1 cellular context compared by ENCODE assay signal in the genomic region with DNA sequence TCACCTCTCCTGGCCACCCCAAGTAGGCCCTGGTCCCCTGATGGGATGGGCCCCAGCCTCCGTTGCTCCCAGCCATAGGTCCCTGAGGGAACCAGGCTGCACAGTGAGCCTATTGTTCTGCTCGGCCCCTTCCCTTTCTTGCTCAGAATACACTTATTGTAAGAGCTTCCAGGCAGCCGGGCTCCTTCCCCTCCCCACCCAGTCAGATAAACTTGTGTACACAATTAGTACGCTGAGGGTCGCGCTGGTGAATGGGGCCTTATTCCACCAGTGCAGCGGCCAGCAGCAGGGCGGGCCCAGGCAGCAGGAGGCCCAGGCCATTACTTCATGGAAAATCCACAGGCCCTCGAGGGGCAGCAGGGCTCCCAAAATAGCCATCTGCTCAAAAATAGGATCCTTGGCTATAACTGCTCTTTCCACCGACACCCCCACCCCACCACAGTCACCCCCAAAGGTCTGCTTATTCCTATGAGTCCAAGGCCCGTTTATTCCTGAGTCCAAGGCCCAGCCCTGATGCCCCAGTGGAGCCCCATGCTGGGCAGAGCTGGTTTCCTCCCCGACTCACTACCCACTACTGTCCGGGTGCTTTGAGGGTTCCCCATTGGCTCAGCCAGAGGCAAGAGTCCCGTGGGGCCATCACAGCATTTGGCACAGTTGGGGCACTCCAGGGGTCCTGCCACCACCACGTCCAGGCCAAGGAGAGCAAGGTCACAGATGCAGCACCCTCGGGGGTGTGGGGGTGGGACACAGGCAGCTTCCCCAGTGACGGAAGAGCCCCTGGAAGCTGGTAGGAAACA.
TF ChIP-seq lines count a peak whose summit lies in the region.

No MANE protein-coding gene starts in this region.

TF ChIP-seq in HepG2, 621 proteins besides CTCF, POLR2A, EP300 and RAD21 (continued from another document and continues in another):
- TF ChIP-seq, protein P1, sequence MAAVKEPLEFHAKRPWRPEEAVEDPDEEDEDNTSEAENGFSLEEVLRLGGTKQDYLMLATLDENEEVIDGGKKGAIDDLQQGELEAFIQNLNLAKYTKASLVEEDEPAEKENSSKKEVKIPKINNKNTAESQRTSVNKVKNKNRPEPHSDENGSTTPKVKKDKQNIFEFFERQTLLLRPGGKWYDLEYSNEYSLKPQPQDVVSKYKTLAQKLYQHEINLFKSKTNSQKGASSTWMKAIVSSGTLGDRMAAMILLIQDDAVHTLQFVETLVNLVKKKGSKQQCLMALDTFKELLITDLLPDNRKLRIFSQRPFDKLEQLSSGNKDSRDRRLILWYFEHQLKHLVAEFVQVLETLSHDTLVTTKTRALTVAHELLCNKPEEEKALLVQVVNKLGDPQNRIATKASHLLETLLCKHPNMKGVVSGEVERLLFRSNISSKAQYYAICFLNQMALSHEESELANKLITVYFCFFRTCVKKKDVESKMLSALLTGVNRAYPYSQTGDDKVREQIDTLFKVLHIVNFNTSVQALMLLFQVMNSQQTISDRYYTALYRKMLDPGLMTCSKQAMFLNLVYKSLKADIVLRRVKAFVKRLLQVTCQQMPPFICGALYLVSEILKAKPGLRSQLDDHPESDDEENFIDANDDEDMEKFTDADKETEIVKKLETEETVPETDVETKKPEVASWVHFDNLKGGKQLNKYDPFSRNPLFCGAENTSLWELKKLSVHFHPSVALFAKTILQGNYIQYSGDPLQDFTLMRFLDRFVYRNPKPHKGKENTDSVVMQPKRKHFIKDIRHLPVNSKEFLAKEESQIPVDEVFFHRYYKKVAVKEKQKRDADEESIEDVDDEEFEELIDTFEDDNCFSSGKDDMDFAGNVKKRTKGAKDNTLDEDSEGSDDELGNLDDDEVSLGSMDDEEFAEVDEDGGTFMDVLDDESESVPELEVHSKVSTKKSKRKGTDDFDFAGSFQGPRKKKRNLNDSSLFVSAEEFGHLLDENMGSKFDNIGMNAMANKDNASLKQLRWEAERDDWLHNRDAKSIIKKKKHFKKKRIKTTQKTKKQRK (IDR thresholded peaks at IDR 0.05; ENCODE audit: low read length) = no peak
- TF ChIP-seq ZNF124 (CRISPR knock-in tag; IDR thresholded peaks at IDR 0.05) = no peak
- TF ChIP-seq ELF4 (CRISPR knock-in tag; IDR thresholded peaks at IDR 0.05; ENCODE audit: borderline replicate concordance) = no peak
- TF ChIP-seq ZNF24 (IDR thresholded peaks at IDR 0.05) = no peak
- TF ChIP-seq, protein P2, sequence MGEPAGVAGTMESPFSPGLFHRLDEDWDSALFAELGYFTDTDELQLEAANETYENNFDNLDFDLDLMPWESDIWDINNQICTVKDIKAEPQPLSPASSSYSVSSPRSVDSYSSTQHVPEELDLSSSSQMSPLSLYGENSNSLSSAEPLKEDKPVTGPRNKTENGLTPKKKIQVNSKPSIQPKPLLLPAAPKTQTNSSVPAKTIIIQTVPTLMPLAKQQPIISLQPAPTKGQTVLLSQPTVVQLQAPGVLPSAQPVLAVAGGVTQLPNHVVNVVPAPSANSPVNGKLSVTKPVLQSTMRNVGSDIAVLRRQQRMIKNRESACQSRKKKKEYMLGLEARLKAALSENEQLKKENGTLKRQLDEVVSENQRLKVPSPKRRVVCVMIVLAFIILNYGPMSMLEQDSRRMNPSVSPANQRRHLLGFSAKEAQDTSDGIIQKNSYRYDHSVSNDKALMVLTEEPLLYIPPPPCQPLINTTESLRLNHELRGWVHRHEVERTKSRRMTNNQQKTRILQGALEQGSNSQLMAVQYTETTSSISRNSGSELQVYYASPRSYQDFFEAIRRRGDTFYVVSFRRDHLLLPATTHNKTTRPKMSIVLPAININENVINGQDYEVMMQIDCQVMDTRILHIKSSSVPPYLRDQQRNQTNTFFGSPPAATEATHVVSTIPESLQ (CRISPR knock-in tag; conservative IDR thresholded peaks at IDR 0.05) = no peak
- TF ChIP-seq, protein P3, sequence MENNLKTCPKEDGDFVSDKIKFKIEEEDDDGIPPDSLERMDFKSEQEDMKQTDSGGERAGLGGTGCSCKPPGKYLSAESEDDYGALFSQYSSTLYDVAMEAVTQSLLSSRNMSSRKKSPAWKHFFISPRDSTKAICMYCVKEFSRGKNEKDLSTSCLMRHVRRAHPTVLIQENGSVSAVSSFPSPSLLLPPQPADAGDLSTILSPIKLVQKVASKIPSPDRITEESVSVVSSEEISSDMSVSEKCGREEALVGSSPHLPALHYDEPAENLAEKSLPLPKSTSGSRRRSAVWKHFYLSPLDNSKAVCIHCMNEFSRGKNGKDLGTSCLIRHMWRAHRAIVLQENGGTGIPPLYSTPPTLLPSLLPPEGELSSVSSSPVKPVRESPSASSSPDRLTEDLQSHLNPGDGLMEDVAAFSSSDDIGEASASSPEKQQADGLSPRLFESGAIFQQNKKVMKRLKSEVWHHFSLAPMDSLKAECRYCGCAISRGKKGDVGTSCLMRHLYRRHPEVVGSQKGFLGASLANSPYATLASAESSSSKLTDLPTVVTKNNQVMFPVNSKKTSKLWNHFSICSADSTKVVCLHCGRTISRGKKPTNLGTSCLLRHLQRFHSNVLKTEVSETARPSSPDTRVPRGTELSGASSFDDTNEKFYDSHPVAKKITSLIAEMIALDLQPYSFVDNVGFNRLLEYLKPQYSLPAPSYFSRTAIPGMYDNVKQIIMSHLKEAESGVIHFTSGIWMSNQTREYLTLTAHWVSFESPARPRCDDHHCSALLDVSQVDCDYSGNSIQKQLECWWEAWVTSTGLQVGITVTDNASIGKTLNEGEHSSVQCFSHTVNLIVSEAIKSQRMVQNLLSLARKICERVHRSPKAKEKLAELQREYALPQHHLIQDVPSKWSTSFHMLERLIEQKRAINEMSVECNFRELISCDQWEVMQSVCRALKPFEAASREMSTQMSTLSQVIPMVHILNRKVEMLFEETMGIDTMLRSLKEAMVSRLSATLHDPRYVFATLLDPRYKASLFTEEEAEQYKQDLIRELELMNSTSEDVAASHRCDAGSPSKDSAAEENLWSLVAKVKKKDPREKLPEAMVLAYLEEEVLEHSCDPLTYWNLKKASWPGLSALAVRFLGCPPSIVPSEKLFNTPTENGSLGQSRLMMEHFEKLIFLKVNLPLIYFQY (CRISPR knock-in tag; IDR thresholded peaks at IDR 0.05; ENCODE audit: borderline replicate concordance) = peak; percentile 54; the same call in 1 of the 2 replicates
- TF ChIP-seq, protein P4, sequence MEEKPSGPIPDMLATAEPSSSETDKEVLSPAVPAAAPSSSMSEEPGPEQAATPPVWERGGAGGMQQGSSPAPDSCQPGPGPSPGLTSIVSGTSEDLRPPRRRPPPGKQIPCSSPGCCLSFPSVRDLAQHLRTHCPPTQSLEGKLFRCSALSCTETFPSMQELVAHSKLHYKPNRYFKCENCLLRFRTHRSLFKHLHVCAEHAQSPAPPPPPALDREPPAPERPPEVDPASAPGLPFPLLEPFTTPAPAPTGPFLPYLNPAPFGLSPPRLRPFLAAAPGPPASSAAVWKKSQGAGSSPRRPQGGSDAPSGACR (CRISPR knock-in tag; IDR thresholded peaks at IDR 0.05) = no peak
- TF ChIP-seq, protein P5, sequence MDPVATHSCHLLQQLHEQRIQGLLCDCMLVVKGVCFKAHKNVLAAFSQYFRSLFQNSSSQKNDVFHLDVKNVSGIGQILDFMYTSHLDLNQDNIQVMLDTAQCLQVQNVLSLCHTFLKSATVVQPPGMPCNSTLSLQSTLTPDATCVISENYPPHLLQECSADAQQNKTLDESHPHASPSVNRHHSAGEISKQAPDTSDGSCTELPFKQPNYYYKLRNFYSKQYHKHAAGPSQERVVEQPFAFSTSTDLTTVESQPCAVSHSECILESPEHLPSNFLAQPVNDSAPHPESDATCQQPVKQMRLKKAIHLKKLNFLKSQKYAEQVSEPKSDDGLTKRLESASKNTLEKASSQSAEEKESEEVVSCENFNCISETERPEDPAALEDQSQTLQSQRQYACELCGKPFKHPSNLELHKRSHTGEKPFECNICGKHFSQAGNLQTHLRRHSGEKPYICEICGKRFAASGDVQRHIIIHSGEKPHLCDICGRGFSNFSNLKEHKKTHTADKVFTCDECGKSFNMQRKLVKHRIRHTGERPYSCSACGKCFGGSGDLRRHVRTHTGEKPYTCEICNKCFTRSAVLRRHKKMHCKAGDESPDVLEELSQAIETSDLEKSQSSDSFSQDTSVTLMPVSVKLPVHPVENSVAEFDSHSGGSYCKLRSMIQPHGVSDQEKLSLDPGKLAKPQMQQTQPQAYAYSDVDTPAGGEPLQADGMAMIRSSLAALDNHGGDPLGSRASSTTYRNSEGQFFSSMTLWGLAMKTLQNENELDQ (CRISPR knock-in tag; IDR thresholded peaks at IDR 0.05; ENCODE audit: borderline replicate concordance) = no peak
- TF ChIP-seq, protein P6, sequence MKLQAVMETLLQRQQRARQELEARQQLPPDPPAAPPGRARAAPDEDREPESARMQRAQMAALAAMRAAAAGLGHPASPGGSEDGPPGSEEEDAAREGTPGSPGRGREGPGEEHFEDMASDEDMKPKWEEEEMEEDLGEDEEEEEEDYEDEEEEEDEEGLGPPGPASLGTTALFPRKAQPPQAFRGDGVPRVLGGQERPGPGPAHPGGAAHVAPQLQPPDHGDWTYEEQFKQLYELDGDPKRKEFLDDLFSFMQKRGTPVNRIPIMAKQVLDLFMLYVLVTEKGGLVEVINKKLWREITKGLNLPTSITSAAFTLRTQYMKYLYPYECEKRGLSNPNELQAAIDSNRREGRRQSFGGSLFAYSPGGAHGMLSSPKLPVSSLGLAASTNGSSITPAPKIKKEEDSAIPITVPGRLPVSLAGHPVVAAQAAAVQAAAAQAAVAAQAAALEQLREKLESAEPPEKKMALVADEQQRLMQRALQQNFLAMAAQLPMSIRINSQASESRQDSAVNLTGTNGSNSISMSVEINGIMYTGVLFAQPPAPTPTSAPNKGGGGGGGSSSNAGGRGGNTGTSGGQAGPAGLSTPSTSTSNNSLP (IDR thresholded peaks at IDR 0.05; ENCODE audit: low read depth, low read length) = no peak
- TF ChIP-seq DR1 (CRISPR knock-in tag; IDR thresholded peaks at IDR 0.05) = no peak
- TF ChIP-seq ZNF292 (CRISPR knock-in tag; IDR thresholded peaks at IDR 0.05; ENCODE audit: borderline replicate concordance, low read depth) = no peak
- no peak for TF ChIP-seq HNF4G (IDR thresholded peaks at IDR 0.05; ENCODE audit: borderline replicate concordance, low read depth, low read length)
- no peak; the same call in 1 of the 2 replicates for TF ChIP-seq HNF4G (CRISPR knock-in tag; IDR thresholded peaks at IDR 0.05; ENCODE audit: borderline replicate concordance, low read depth)
- no peak for TF ChIP-seq TAF15 (IDR thresholded peaks at IDR 0.05; ENCODE audit: low read depth, low read length, poor library complexity, severe bottlenecking)
- no peak for TF ChIP-seq ZNF510 (CRISPR knock-in tag; IDR thresholded peaks at IDR 0.05; ENCODE audit: low read depth)
- TF ChIP-seq, protein P7, sequence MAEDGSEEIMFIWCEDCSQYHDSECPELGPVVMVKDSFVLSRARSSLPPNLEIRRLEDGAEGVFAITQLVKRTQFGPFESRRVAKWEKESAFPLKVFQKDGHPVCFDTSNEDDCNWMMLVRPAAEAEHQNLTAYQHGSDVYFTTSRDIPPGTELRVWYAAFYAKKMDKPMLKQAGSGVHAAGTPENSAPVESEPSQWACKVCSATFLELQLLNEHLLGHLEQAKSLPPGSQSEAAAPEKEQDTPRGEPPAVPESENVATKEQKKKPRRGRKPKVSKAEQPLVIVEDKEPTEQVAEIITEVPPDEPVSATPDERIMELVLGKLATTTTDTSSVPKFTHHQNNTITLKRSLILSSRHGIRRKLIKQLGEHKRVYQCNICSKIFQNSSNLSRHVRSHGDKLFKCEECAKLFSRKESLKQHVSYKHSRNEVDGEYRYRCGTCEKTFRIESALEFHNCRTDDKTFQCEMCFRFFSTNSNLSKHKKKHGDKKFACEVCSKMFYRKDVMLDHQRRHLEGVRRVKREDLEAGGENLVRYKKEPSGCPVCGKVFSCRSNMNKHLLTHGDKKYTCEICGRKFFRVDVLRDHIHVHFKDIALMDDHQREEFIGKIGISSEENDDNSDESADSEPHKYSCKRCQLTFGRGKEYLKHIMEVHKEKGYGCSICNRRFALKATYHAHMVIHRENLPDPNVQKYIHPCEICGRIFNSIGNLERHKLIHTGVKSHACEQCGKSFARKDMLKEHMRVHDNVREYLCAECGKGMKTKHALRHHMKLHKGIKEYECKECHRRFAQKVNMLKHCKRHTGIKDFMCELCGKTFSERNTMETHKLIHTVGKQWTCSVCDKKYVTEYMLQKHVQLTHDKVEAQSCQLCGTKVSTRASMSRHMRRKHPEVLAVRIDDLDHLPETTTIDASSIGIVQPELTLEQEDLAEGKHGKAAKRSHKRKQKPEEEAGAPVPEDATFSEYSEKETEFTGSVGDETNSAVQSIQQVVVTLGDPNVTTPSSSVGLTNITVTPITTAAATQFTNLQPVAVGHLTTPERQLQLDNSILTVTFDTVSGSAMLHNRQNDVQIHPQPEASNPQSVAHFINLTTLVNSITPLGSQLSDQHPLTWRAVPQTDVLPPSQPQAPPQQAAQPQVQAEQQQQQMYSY (CRISPR knock-in tag; IDR thresholded peaks at IDR 0.05) = no peak
- TF ChIP-seq CHD4 (IDR thresholded peaks at IDR 0.05; ENCODE audit: borderline replicate concordance, low read length) = no peak
- no peak for TF ChIP-seq ZNF879 (CRISPR knock-in tag; IDR thresholded peaks at IDR 0.05)
- TF ChIP-seq ZFY (CRISPR knock-in tag; IDR thresholded peaks at IDR 0.05) = peak; percentile 82
- no peak for TF ChIP-seq HHEX (CRISPR knock-in tag; IDR thresholded peaks at IDR 0.05)
- TF ChIP-seq, protein P8, sequence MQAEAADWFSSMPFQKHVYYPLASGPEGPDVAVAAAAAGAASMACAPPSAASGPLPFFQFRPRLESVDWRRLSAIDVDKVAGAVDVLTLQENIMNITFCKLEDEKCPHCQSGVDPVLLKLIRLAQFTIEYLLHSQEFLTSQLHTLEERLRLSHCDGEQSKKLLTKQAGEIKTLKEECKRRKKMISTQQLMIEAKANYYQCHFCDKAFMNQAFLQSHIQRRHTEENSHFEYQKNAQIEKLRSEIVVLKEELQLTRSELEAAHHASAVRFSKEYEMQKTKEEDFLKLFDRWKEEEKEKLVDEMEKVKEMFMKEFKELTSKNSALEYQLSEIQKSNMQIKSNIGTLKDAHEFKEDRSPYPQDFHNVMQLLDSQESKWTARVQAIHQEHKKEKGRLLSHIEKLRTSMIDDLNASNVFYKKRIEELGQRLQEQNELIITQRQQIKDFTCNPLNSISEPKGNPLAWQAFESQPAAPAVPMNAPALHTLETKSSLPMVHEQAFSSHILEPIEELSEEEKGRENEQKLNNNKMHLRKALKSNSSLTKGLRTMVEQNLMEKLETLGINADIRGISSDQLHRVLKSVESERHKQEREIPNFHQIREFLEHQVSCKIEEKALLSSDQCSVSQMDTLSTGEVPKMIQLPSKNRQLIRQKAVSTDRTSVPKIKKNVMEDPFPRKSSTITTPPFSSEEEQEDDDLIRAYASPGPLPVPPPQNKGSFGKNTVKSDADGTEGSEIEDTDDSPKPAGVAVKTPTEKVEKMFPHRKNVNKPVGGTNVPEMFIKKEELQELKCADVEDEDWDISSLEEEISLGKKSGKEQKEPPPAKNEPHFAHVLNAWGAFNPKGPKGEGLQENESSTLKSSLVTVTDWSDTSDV (CRISPR knock-in tag; IDR thresholded peaks at IDR 0.05) = 0 out of 2 replicates have a peak, but pooled peaks have one; percentile 33
- TF ChIP-seq ZSCAN29 (CRISPR knock-in tag; conservative IDR thresholded peaks at IDR 0.05) = 0 out of 2 replicates have a peak, but pooled peaks have one; percentile 24
- TF ChIP-seq HOXA7 (CRISPR knock-in tag; IDR thresholded peaks at IDR 0.05) = no peak
- 0 out of 2 replicates have a peak, but pooled peaks have one; percentile 54 for TF ChIP-seq ZNF792 (CRISPR knock-in tag; IDR thresholded peaks at IDR 0.05)
- TF ChIP-seq ZNF75D (CRISPR knock-in tag; IDR thresholded peaks at IDR 0.05; ENCODE audit: borderline replicate concordance) = no peak
- TF ChIP-seq ZNF841 (CRISPR knock-in tag; IDR thresholded peaks at IDR 0.05; ENCODE audit: borderline replicate concordance) = no peak
- TF ChIP-seq FOXM1 (CRISPR knock-in tag; IDR thresholded peaks at IDR 0.05) = no peak
- TF ChIP-seq AKAP8 (CRISPR knock-in tag; IDR thresholded peaks at IDR 0.05) = no peak
- peak; percentile 27; the same call in 1 of the 2 replicates for TF ChIP-seq NFKB2 (CRISPR knock-in tag; IDR thresholded peaks at IDR 0.05; ENCODE audit: borderline replicate concordance)
- TF ChIP-seq PHF21A (CRISPR knock-in tag; IDR thresholded peaks at IDR 0.05) = peak; percentile 99
- no peak for TF ChIP-seq FOXA1 (IDR thresholded peaks at IDR 0.05)
- TF ChIP-seq FOXA1 (CRISPR knock-in tag; IDR thresholded peaks at IDR 0.05) = peak; percentile 93
- no peak for TF ChIP-seq REXO4 (CRISPR knock-in tag; IDR thresholded peaks at IDR 0.05; ENCODE audit: borderline replicate concordance)
- no peak for TF ChIP-seq CENPX (CRISPR knock-in tag; IDR thresholded peaks at IDR 0.05)
